Comparison of ENCODE assay signal across 1 cellular context in the genomic region with DNA sequence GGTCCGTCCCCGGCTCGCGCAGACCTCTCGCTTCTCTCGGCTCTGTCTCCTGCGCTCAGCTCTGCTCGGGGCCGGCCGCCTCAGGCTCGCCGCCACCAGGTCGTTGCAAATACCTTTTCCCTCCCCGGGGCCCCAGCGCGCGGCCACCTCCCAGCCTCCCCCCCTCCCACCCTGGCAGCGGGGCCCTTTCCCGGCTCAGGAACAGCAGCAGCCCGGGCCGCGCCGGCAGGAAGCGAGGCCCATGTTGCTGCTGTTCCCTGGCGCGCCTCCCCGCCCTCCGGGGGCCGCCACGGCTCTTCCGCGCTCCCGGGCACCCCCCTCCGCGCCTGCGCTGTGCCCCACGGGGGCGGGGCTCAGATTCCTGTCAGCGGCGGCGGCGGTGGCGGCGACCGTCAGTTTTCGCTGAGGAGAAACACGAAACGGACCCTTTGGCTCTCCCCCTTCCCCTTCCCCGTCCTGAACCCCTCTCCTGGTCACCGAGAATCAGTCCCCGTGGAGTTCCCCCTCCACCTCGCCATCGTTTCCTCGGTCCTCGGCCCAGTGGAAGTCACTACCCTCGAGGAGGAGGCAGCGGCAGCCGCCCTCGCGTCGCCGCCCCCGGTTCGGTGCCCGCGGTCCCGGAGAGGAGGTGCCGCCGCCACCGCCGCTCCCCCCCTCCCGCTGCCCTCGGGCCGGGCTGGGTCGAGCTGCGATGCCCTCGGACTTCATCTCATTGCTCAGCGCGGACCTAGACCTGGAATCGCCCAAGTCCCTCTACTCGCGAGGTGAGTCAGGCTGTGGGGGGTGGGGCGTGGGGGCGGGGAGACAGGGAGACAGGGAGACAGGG.
TF ChIP-seq lines count a peak whose summit lies in the region.

A gene with protein sequence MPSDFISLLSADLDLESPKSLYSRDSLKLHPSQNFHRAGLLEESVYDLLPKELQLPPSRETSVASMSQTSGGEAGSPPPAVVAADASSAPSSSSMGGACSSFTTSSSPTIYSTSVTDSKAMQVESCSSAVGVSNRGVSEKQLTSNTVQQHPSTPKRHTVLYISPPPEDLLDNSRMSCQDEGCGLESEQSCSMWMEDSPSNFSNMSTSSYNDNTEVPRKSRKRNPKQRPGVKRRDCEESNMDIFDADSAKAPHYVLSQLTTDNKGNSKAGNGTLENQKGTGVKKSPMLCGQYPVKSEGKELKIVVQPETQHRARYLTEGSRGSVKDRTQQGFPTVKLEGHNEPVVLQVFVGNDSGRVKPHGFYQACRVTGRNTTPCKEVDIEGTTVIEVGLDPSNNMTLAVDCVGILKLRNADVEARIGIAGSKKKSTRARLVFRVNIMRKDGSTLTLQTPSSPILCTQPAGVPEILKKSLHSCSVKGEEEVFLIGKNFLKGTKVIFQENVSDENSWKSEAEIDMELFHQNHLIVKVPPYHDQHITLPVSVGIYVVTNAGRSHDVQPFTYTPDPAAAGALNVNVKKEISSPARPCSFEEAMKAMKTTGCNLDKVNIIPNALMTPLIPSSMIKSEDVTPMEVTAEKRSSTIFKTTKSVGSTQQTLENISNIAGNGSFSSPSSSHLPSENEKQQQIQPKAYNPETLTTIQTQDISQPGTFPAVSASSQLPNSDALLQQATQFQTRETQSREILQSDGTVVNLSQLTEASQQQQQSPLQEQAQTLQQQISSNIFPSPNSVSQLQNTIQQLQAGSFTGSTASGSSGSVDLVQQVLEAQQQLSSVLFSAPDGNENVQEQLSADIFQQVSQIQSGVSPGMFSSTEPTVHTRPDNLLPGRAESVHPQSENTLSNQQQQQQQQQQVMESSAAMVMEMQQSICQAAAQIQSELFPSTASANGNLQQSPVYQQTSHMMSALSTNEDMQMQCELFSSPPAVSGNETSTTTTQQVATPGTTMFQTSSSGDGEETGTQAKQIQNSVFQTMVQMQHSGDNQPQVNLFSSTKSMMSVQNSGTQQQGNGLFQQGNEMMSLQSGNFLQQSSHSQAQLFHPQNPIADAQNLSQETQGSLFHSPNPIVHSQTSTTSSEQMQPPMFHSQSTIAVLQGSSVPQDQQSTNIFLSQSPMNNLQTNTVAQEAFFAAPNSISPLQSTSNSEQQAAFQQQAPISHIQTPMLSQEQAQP (N-terminal part only) (plus strand): TSS at position 356 of the 826 bp plus-strand sequence. CDS start 336 bp downstream, at position 692.

TF ChIP-seq in HEK293, 187 proteins besides CTCF, POLR2A, EP300 and RAD21 (continued from another document and continues in another):
- TF ChIP-seq ZNF777 (tag by site-specific recombination; IDR thresholded peaks at IDR 0.05; ENCODE audit: borderline replicate concordance) (no peak; the same call in 1 of the 2 replicates), KLF9 (tag by site-specific recombination; IDR thresholded peaks at IDR 0.05; ENCODE audit: low read depth) (peak; percentile 86), ZNF670 (tag by site-specific recombination; IDR thresholded peaks at IDR 0.05; ENCODE audit: low read depth) (no peak), KLF7 (tag by site-specific recombination; IDR thresholded peaks at IDR 0.05; ENCODE audit: borderline replicate concordance) (no peak), ZBTB8A (tag by site-specific recombination; IDR thresholded peaks at IDR 0.05) (no peak), ZNF529 (tag by site-specific recombination; IDR thresholded peaks at IDR 0.05; ENCODE audit: insufficient replicate concordance) (no peak), REPIN1 (tag by site-specific recombination; IDR thresholded peaks at IDR 0.05; ENCODE audit: low read depth) (no peak), ZNF37A (tag by site-specific recombination; IDR thresholded peaks at IDR 0.05) (0 out of 2 replicates have a peak, but pooled peaks have one; percentile 30), ZNF175 (tag by site-specific recombination; IDR thresholded peaks at IDR 0.05) (no peak), KLF10 (tag by site-specific recombination; IDR thresholded peaks at IDR 0.05) (peak; percentile 80), ZNF544 (tag by site-specific recombination; IDR thresholded peaks at IDR 0.05) (no peak), ZSCAN30 (tag by site-specific recombination; IDR thresholded peaks at IDR 0.05) (peak; percentile 89), ZFP69B (tag by site-specific recombination; IDR thresholded peaks at IDR 0.05) (0 out of 2 replicates have a peak, but pooled peaks have one; percentile 44), HOXC10 (CRISPR knock-in tag; IDR thresholded peaks at IDR 0.05) (no peak), YY1 (tag by site-specific recombination; IDR thresholded peaks at IDR 0.05) (no peak; the same call in 1 of the 2 replicates), ZBTB21 (tag by site-specific recombination; IDR thresholded peaks at IDR 0.05) (no peak), GLIS1 (tag by site-specific recombination; IDR thresholded peaks at IDR 0.05) (peak; percentile 40; the same call in 1 of the 2 replicates), ZNF132 (tag by site-specific recombination; IDR thresholded peaks at IDR 0.05; ENCODE audit: borderline replicate concordance) (no peak), ZNF510 (tag by site-specific recombination; IDR thresholded peaks at IDR 0.05; ENCODE audit: insufficient replicate concordance) (no peak), PRDM1 (tag by site-specific recombination; IDR thresholded peaks at IDR 0.05) (no peak), ZNF2 (tag by site-specific recombination; IDR thresholded peaks at IDR 0.05) (no peak), ZNF837 (tag by site-specific recombination; IDR thresholded peaks at IDR 0.05) (no peak), HOXA7 (CRISPR knock-in tag; IDR thresholded peaks at IDR 0.05; ENCODE audit: borderline replicate concordance) (no peak), ZNF585B (tag by site-specific recombination; IDR thresholded peaks at IDR 0.05) (no peak), ZFP37 (tag by site-specific recombination; IDR thresholded peaks at IDR 0.05) (peak; percentile 51; the same call in 1 of the 2 replicates), ZNF239 (tag by site-specific recombination; IDR thresholded peaks at IDR 0.05) (no peak)
- TF ChIP-seq, protein P1, sequence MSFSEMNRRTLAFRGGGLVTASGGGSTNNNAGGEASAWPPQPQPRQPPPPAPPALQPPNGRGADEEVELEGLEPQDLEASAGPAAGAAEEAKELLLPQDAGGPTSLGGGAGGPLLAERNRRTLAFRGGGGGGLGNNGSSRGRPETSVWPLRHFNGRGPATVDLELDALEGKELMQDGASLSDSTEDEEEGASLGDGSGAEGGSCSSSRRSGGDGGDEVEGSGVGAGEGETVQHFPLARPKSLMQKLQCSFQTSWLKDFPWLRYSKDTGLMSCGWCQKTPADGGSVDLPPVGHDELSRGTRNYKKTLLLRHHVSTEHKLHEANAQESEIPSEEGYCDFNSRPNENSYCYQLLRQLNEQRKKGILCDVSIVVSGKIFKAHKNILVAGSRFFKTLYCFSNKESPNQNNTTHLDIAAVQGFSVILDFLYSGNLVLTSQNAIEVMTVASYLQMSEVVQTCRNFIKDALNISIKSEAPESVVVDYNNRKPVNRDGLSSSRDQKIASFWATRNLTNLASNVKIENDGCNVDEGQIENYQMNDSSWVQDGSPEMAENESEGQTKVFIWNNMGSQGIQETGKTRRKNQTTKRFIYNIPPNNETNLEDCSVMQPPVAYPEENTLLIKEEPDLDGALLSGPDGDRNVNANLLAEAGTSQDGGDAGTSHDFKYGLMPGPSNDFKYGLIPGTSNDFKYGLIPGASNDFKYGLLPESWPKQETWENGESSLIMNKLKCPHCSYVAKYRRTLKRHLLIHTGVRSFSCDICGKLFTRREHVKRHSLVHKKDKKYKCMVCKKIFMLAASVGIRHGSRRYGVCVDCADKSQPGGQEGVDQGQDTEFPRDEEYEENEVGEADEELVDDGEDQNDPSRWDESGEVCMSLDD (tag by site-specific recombination; IDR thresholded peaks at IDR 0.05), result no peak; the same call in 1 of the 2 replicates
- TF ChIP-seq, protein P2, sequence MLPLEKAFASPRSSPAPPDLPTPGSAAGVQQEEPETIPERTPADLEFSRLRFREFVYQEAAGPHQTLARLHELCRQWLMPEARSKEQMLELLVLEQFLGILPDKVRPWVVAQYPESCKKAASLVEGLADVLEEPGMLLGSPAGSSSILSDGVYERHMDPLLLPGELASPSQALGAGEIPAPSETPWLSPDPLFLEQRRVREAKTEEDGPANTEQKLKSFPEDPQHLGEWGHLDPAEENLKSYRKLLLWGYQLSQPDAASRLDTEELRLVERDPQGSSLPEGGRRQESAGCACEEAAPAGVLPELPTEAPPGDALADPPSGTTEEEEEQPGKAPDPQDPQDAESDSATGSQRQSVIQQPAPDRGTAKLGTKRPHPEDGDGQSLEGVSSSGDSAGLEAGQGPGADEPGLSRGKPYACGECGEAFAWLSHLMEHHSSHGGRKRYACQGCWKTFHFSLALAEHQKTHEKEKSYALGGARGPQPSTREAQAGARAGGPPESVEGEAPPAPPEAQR (tag by site-specific recombination; IDR thresholded peaks at IDR 0.05), result peak; percentile 74; the same call in 1 of the 2 replicates
- TF ChIP-seq, protein P3, sequence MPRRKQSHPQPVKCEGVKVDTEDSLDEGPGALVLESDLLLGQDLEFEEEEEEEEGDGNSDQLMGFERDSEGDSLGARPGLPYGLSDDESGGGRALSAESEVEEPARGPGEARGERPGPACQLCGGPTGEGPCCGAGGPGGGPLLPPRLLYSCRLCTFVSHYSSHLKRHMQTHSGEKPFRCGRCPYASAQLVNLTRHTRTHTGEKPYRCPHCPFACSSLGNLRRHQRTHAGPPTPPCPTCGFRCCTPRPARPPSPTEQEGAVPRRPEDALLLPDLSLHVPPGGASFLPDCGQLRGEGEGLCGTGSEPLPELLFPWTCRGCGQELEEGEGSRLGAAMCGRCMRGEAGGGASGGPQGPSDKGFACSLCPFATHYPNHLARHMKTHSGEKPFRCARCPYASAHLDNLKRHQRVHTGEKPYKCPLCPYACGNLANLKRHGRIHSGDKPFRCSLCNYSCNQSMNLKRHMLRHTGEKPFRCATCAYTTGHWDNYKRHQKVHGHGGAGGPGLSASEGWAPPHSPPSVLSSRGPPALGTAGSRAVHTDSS (tag by site-specific recombination; IDR thresholded peaks at IDR 0.05), result no peak
- TF ChIP-seq, protein P4, sequence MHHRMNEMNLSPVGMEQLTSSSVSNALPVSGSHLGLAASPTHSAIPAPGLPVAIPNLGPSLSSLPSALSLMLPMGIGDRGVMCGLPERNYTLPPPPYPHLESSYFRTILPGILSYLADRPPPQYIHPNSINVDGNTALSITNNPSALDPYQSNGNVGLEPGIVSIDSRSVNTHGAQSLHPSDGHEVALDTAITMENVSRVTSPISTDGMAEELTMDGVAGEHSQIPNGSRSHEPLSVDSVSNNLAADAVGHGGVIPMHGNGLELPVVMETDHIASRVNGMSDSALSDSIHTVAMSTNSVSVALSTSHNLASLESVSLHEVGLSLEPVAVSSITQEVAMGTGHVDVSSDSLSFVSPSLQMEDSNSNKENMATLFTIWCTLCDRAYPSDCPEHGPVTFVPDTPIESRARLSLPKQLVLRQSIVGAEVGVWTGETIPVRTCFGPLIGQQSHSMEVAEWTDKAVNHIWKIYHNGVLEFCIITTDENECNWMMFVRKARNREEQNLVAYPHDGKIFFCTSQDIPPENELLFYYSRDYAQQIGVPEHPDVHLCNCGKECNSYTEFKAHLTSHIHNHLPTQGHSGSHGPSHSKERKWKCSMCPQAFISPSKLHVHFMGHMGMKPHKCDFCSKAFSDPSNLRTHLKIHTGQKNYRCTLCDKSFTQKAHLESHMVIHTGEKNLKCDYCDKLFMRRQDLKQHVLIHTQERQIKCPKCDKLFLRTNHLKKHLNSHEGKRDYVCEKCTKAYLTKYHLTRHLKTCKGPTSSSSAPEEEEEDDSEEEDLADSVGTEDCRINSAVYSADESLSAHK (tag by site-specific recombination; IDR thresholded peaks at IDR 0.05), result peak; percentile 93
- TF ChIP-seq, protein P5, sequence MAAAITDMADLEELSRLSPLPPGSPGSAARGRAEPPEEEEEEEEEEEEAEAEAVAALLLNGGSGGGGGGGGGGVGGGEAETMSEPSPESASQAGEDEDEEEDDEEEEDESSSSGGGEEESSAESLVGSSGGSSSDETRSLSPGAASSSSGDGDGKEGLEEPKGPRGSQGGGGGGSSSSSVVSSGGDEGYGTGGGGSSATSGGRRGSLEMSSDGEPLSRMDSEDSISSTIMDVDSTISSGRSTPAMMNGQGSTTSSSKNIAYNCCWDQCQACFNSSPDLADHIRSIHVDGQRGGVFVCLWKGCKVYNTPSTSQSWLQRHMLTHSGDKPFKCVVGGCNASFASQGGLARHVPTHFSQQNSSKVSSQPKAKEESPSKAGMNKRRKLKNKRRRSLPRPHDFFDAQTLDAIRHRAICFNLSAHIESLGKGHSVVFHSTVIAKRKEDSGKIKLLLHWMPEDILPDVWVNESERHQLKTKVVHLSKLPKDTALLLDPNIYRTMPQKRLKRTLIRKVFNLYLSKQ (tag by site-specific recombination; IDR thresholded peaks at IDR 0.05; ENCODE audit: borderline replicate concordance), result no peak
- TF ChIP-seq, protein P6, sequence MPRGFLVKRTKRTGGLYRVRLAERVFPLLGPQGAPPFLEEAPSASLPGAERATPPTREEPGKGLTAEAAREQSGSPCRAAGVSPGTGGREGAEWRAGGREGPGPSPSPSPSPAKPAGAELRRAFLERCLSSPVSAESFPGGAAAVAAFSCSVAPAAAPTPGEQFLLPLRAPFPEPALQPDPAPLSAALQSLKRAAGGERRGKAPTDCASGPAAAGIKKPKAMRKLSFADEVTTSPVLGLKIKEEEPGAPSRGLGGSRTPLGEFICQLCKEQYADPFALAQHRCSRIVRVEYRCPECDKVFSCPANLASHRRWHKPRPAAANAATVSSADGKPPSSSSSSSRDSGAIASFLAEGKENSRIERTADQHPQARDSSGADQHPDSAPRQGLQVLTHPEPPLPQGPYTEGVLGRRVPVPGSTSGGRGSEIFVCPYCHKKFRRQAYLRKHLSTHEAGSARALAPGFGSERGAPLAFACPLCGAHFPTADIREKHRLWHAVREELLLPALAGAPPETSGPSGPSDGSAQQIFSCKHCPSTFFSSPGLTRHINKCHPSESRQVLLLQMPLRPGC (tag by site-specific recombination; IDR thresholded peaks at IDR 0.05), result no peak
- TF ChIP-seq, protein P7, sequence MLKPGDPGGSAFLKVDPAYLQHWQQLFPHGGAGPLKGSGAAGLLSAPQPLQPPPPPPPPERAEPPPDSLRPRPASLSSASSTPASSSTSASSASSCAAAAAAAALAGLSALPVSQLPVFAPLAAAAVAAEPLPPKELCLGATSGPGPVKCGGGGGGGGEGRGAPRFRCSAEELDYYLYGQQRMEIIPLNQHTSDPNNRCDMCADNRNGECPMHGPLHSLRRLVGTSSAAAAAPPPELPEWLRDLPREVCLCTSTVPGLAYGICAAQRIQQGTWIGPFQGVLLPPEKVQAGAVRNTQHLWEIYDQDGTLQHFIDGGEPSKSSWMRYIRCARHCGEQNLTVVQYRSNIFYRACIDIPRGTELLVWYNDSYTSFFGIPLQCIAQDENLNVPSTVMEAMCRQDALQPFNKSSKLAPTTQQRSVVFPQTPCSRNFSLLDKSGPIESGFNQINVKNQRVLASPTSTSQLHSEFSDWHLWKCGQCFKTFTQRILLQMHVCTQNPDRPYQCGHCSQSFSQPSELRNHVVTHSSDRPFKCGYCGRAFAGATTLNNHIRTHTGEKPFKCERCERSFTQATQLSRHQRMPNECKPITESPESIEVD (tag by site-specific recombination; IDR thresholded peaks at IDR 0.05), result no peak
- TF ChIP-seq, protein P8, sequence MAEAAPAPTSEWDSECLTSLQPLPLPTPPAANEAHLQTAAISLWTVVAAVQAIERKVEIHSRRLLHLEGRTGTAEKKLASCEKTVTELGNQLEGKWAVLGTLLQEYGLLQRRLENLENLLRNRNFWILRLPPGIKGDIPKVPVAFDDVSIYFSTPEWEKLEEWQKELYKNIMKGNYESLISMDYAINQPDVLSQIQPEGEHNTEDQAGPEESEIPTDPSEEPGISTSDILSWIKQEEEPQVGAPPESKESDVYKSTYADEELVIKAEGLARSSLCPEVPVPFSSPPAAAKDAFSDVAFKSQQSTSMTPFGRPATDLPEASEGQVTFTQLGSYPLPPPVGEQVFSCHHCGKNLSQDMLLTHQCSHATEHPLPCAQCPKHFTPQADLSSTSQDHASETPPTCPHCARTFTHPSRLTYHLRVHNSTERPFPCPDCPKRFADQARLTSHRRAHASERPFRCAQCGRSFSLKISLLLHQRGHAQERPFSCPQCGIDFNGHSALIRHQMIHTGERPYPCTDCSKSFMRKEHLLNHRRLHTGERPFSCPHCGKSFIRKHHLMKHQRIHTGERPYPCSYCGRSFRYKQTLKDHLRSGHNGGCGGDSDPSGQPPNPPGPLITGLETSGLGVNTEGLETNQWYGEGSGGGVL (tag by site-specific recombination; IDR thresholded peaks at IDR 0.05), result peak; percentile 91
